In the genomic region with DNA sequence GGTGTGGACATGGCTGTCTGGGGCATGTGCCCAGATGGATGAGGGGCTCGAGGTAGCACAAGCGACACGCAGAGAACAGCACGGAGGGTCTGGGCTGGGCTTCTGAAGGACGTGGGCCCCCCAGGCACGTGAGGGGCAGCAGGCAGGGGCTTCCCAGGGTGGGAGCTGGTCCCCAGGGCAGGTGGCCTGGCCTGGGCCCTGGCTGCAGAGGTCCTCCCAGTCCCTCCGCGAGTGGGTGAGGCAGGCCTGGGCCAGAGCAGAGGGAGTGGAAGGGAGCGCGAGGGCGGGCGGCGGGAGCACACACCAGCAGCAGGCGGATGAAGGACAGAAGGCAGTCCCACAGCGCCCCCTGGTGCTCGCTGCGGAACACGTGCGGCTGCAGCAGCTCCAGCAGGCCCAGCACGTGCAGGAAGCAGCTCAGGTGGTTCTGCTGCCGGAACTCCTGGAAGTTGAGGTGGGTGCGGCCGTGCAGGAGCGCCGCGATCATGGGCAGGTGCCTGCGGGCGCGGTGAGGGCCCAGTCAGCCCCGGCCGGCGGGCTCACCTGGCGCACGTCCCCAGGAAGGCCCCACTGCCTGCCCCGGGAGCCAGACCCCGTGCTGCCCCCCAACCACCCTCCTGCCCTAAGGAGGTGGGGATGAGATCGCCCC, we compare ENCODE assay signal across 8 cellular contexts. TPM values are rescaled to one million over a fixed set of nuclear protein-coding genes. Genes with fewer than 3 reads are reported as not detected.
DNase-seq lines count a peak whose midpoint lies in the region; TF ChIP-seq lines count a peak whose summit lies in the region.

No MANE protein-coding gene starts in this region.

- H2AFZ ChIP-seq in parathyroid adenoma, result no peak overlapping the region

- 33% methylated on average over 22 of the region's 37 CpGs; no CpG with 5 or more reads in 1 of the 2 donors for WGBS in transverse colon (ENCODE audit: low coverage in 1 of 2), 2 donors

- H3K4me3 ChIP-seq in parathyroid adenoma (ENCODE audit: low read depth, low read length) (no peak overlapping the region), transverse colon (no peak overlapping the region)

- H3K27ac ChIP-seq in parathyroid adenoma (no peak overlapping the region), transverse colon (peak overlapping the region in 3 of 4 donors; percentile 17 to 19 (median 17))

- no peak overlapping the region for H3K9ac ChIP-seq in parathyroid adenoma

- H3K9me3 ChIP-seq in parathyroid adenoma (ENCODE audit: control insufficient read depth, low read length) (no peaks in the 10 kb centered on the region), transverse colon (no peaks in the 10 kb centered on the region)

- H3K4me1 ChIP-seq in parathyroid adenoma (no peaks in the 10 kb centered on the region), transverse colon (peaks cover 3 to 11% (median 4%) of the 10 kb centered on the region in 4 donors)

- intact Hi-C loops in transverse colon (cut with DNase I; ENCODE audit: low total_unique reads), result loop anchor here (5.0 kb wide), 1 partner anchor 42 kb away; no protein-coding TSS in a partner anchor

- H3K36me3 Mint-ChIP-seq in activated naive CD4-positive, alpha-beta T cell treated with anti-CD3 and anti-CD28 coated beads, Interleukin-2, amount 10 ng/mL, durations not matched to agents 7 days and 5 days, result peaks cover 1% of the 10 kb centered on the region

- no peaks in the 10 kb centered on the region for H3K36me3 ChIP-seq in parathyroid adenoma (ENCODE audit: control insufficient read depth, insufficient read depth, low read length)
- peaks cover 0 to 29% (median 10%) of the 10 kb centered on the region in 4 donors for H3K36me3 ChIP-seq in transverse colon

- H3K27ac Mint-ChIP-seq in activated naive CD4-positive, alpha-beta T cell treated with anti-CD3 and anti-CD28 coated beads, Interleukin-2, amount 10 ng/mL, durations not matched to agents 7 days and 5 days, result no peak overlapping the region

- TF ChIP-seq EP300 in transverse colon (IDR thresholded peaks at IDR 0.05; ENCODE audit: low read depth), result no peak

- peaks cover 3% of the 10 kb centered on the region for H3K79me2 ChIP-seq in parathyroid adenoma

- H3K9me3 Mint-ChIP-seq in activated naive CD4-positive, alpha-beta T cell treated with anti-CD3 and anti-CD28 coated beads, Interleukin-2, amount 10 ng/mL, durations not matched to agents 7 days and 5 days, result no peaks in the 10 kb centered on the region

- no peaks in the 10 kb centered on the region for H3K27me3 ChIP-seq in parathyroid adenoma (ENCODE audit: control insufficient read depth, insufficient read depth, low read length)
- no peaks in the 10 kb centered on the region for H3K27me3 ChIP-seq in transverse colon

- no peak for TF ChIP-seq POLR2A in transverse colon (IDR thresholded peaks at IDR 0.05)

- H3K4me1 Mint-ChIP-seq in activated naive CD4-positive, alpha-beta T cell treated with anti-CD3 and anti-CD28 coated beads, Interleukin-2, amount 10 ng/mL, durations not matched to agents 7 days and 5 days, result peaks cover 14% of the 10 kb centered on the region

- TF ChIP-seq CTCF in parathyroid adenoma (IDR thresholded peaks at IDR 0.05) (peak; percentile 92), transverse colon (IDR thresholded peaks at IDR 0.05) (peak; percentile 89 to 98 (median 95))

- CTCF ChIA-PET in activated naive CD4-positive, alpha-beta T cell treated with anti-CD3 and anti-CD28 coated beads, Interleukin-2, amount 10 ng/mL, durations not matched to agents 7 days and 5 days (lab: Charles Lee), result interaction anchor here (0.7 to 2.5 kb wide), 11 partner anchors 11 to 280 kb away, joined by 3 to 24 read pairs (median 4); no protein-coding TSS in a partner anchor

- DNase-seq in NK-92 (lab: John Stamatoyannopoulos, UW; ENCODE audit: unreplicated experiment) (peak; percentile 7), NCI-H1417 (lab: John Stamatoyannopoulos, UW) (peak; percentile 67 to 84 (median 69)), SKM-1 treated with dmso at 0.1 percent for 144 hours (lab: John Stamatoyannopoulos, UW; ENCODE audit: unreplicated experiment) (peak; percentile 59), globus pallidus (ENCODE audit: low spot score) (peak; percentile 75), transverse colon (peak; percentile 95)
- DNase-seq in NK-92 treated with Interleukin-12 subunit alpha and Interleukin-12 subunit beta, amount 100 ng/mL, for 24 hours (lab: John Stamatoyannopoulos, UW), result no peak
- DNase-seq in activated naive CD4-positive, alpha-beta T cell treated with anti-CD3 and anti-CD28 coated beads, Interleukin-2, amount 10 ng/mL, durations not matched to agents 7 days and 5 days, result peak; percentile 93

- in situ Hi-C loops in transverse colon (cut with MboI; ENCODE audit: low pct_ligation_motif_present in 1 of 4, low pct_unique_long_range_greater_than_20kb in 1 of 4, low sequenced_read_pairs in 3 of 4), result no loop called here

- H3K4me3 Mint-ChIP-seq in activated naive CD4-positive, alpha-beta T cell treated with anti-CD3 and anti-CD28 coated beads, Interleukin-2, amount 10 ng/mL, durations not matched to agents 7 days and 5 days, result no peak overlapping the region

- H3K4me2 ChIP-seq in parathyroid adenoma (ENCODE audit: low read length), result no peak overlapping the region

- no peaks in the 10 kb centered on the region for H3K27me3 Mint-ChIP-seq in activated naive CD4-positive, alpha-beta T cell treated with anti-CD3 and anti-CD28 coated beads, Interleukin-2, amount 10 ng/mL, durations not matched to agents 7 days and 5 days

RNA-seq across cellular contexts. Expression of a gene that starts 14.7 kb away (rescaled TPM):
- 100 to 1,000 TPM in 2 of 4 donors, 10 to 100 TPM in 2; 67.6 to 181 (median 97.0) TPM for total RNA-seq in transverse colon

RNA-seq across cellular contexts. Expression of a gene that starts 30.2 kb away (rescaled TPM):
- total RNA-seq in transverse colon, result 100 to 1,000 TPM in 1 of 4 donors, 10 to 100 TPM in 3; 50.3 to 134 (median 71.4) TPM

RNA-seq across cellular contexts. Expression of a gene that starts 56.5 kb away (rescaled TPM):
- 100 to 1,000 TPM in 1 of 4 donors, 10 to 100 TPM in 3; 22.9 to 103 (median 44.0) TPM for total RNA-seq in transverse colon
